Comparison of ENCODE assay signal across 27 cellular contexts in genomic region chr10:8874972-8875371, GRCh38.
"Had no signal": no experiment of that assay in that cellular context is flagged by ENCODE, and none has a peak within 500 bp of the region (broad histone marks: within the 10 kb centered on the region; RNA-seq: fewer than 3 reads in every experiment).

No MANE protein-coding gene starts in this region.

- H3K4me1 ChIP-seq: esophagus muscularis mucosa, parathyroid adenoma, right lobe of liver, transverse colon, upper lobe of right lung, uterus had no signal

- H3K27ac ChIP-seq: dorsolateral prefrontal cortex, esophagus muscularis mucosa, neural progenitor cell, parathyroid adenoma, right lobe of liver, suprapubic skin, transverse colon, upper lobe of right lung, uterus had no signal

- H3K79me2 ChIP-seq: parathyroid adenoma had no signal

- H3K36me3 ChIP-seq: esophagus muscularis mucosa, neural progenitor cell, right lobe of liver, suprapubic skin, transverse colon, upper lobe of right lung, uterus had no signal

- H3K4me2 ChIP-seq: neural progenitor cell, smooth muscle cell had no signal

- H3K9ac ChIP-seq: neural progenitor cell, parathyroid adenoma had no signal

- H2AFZ ChIP-seq: neural progenitor cell, parathyroid adenoma had no signal

- DNase-seq: dorsolateral prefrontal cortex; effector CD4-positive, alpha-beta T cell; foreskin melanocyte; hypothalamus; immature natural killer cell; islet precursor cell; left ventricle myocardium superior; mesenchymal stem cell; mucosa of descending colon; naive B cell; right lobe of liver; stimulated activated CD4-positive, alpha-beta T cell treated with anti-CD3 and anti-CD28 coated beads, Interleukin-12 subunit alpha, Interleukin-12 subunit beta, amount 100 ng/mL, for 4 hours; stimulated activated CD4-positive, alpha-beta T cell treated with anti-CD3 and anti-CD28 coated beads, Interleukin-1b, Interleukin-23, amount 100 ng/mL, for 48 hours; stimulated activated CD4-positive, alpha-beta T cell treated with anti-CD3 and anti-CD28 coated beads, Interleukin-4, amount 100 ng/mL, for 1 hour; stimulated activated CD8-positive, alpha-beta memory T cell treated with anti-CD3 and anti-CD28 coated beads, Interleukin-4, amount 100 ng/mL, for 48 hours; stimulated activated naive CD4-positive, alpha-beta T cell; stimulated activated naive CD8-positive, alpha-beta T cell treated with anti-CD3 and anti-CD28 coated beads, Interleukin-15, amount 100 ng/mL, for 72 hours; transverse colon; upper lobe of right lung; uterus had no signal

- ATAC-seq: left ventricle myocardium superior; mucosa of descending colon; natural killer cell treated with Interleukin-12 subunit alpha and Interleukin-12 subunit beta and Interleukin-15 and Interleukin-18, amount 100 ng/mL, for 72 hours; right lobe of liver; stimulated activated naive CD8-positive, alpha-beta T cell treated with anti-CD3 and anti-CD28 coated beads, Interleukin-15, amount 100 ng/mL, for 72 hours; upper lobe of right lung had no signal

- H3K9me3 ChIP-seq: esophagus muscularis mucosa, mucosa of descending colon, right lobe of liver, suprapubic skin, transverse colon, upper lobe of right lung, uterus had no signal

- H3K4me3 ChIP-seq: dorsolateral prefrontal cortex, esophagus muscularis mucosa, lung, mucosa of descending colon, neural progenitor cell, right lobe of liver, smooth muscle cell, suprapubic skin, transverse colon, upper lobe of right lung, uterus had no signal

- H3K27me3 ChIP-seq: esophagus muscularis mucosa, neural progenitor cell, right lobe of liver, suprapubic skin, transverse colon, upper lobe of right lung, uterus had no signal
